1 cellular context compared by ENCODE assay signal in genomic region chr3:184154909-184155643, GRCh38.
TF ChIP-seq lines count a peak whose summit lies in the region.

Gene DVL3, plus strand, starts transcription at chr3:184155377. Its CDS starts 259 bp downstream, at chr3:184155636.

TF ChIP-seq in HepG2, 621 proteins besides CTCF, POLR2A, EP300 and RAD21 (continued from another document and continues in another):
- TF ChIP-seq ZNF503 (CRISPR knock-in tag; IDR thresholded peaks at IDR 0.05) = no peak
- TF ChIP-seq YY1 (IDR thresholded peaks at IDR 0.05; ENCODE audit: insufficient read depth, insufficient replicate concordance, low read depth, low read length) = peak; percentile 62
- TF ChIP-seq USF2 (IDR thresholded peaks at IDR 0.05; ENCODE audit: low read depth, low read length) = no peak
- TF ChIP-seq USF2 (CRISPR knock-in tag; IDR thresholded peaks at IDR 0.05; ENCODE audit: borderline replicate concordance) = no peak
- TF ChIP-seq TERF1 (CRISPR knock-in tag; IDR thresholded peaks at IDR 0.05) = no peak
- TF ChIP-seq IKZF5 (CRISPR knock-in tag; IDR thresholded peaks at IDR 0.05) = no peak
- no peak for TF ChIP-seq NCOA2 (CRISPR knock-in tag; IDR thresholded peaks at IDR 0.05)
- no peak for TF ChIP-seq ZNF75D (CRISPR knock-in tag; IDR thresholded peaks at IDR 0.05; ENCODE audit: borderline replicate concordance)
- TF ChIP-seq SP140L (CRISPR knock-in tag; IDR thresholded peaks at IDR 0.05; ENCODE audit: borderline replicate concordance) = no peak
- TF ChIP-seq NFKB2 (CRISPR knock-in tag; IDR thresholded peaks at IDR 0.05; ENCODE audit: borderline replicate concordance) = no peak
- TF ChIP-seq ARID3A (IDR thresholded peaks at IDR 0.05; ENCODE audit: low read depth, low read length) = no peak
- no peak for TF ChIP-seq EHMT2 (IDR thresholded peaks at IDR 0.05; ENCODE audit: borderline replicate concordance, low read depth, low read length)
- no peak for TF ChIP-seq ZMYM4 (CRISPR knock-in tag; IDR thresholded peaks at IDR 0.05)
- 0 out of 2 replicates have a peak, but pooled peaks have one; percentile 21 for TF ChIP-seq TGIF2 (CRISPR knock-in tag; IDR thresholded peaks at IDR 0.05)
- no peak for TF ChIP-seq ATM (IDR thresholded peaks at IDR 0.05; ENCODE audit: borderline replicate concordance)
- TF ChIP-seq IRF9 (CRISPR knock-in tag; IDR thresholded peaks at IDR 0.05; ENCODE audit: borderline replicate concordance) = no peak
- peak; percentile 58 for TF ChIP-seq SP4 (CRISPR knock-in tag; IDR thresholded peaks at IDR 0.05)
- no peak for TF ChIP-seq NR2F1 (CRISPR knock-in tag; IDR thresholded peaks at IDR 0.05)
- no peak for TF ChIP-seq NFYB (CRISPR knock-in tag; IDR thresholded peaks at IDR 0.05)
- TF ChIP-seq ZBTB38 (CRISPR knock-in tag; IDR thresholded peaks at IDR 0.05) = no peak; the same call in 1 of the 2 replicates
- TF ChIP-seq ESRRA (CRISPR knock-in tag; IDR thresholded peaks at IDR 0.05; ENCODE audit: low read depth) = 0 out of 2 replicates have a peak, but pooled peaks have one; percentile 5
- TF ChIP-seq THAP11 (CRISPR knock-in tag; IDR thresholded peaks at IDR 0.05) = peak; percentile 55
- TF ChIP-seq TFDP2 (CRISPR knock-in tag; IDR thresholded peaks at IDR 0.05) = no peak
- no peak for TF ChIP-seq ZNF550 (CRISPR knock-in tag; IDR thresholded peaks at IDR 0.05; ENCODE audit: borderline replicate concordance)
- no peak for TF ChIP-seq U2AF1 (optimal IDR thresholded peaks at IDR 0.05; ENCODE audit: low read depth, low read length)
- TF ChIP-seq DDIT3 (CRISPR knock-in tag; IDR thresholded peaks at IDR 0.05) = no peak
- peak; percentile 36; the same call in 1 of the 2 replicates for TF ChIP-seq MED1 (CRISPR knock-in tag; IDR thresholded peaks at IDR 0.05)
- no peak for TF ChIP-seq BCL3 (CRISPR knock-in tag; IDR thresholded peaks at IDR 0.05)
- no peak for TF ChIP-seq FOXK1 (CRISPR knock-in tag; IDR thresholded peaks at IDR 0.05; ENCODE audit: borderline replicate concordance, low read depth)
- TF ChIP-seq RFXANK (CRISPR knock-in tag; IDR thresholded peaks at IDR 0.05) = no peak
- peak; percentile 87 for TF ChIP-seq PRDM15 (CRISPR knock-in tag; IDR thresholded peaks at IDR 0.05)
- TF ChIP-seq ZNF414 (CRISPR knock-in tag; IDR thresholded peaks at IDR 0.05) = 0 out of 2 replicates have a peak, but pooled peaks have one; percentile 28
- no peak for TF ChIP-seq ZNF570 (CRISPR knock-in tag; IDR thresholded peaks at IDR 0.05; ENCODE audit: borderline replicate concordance)
- no peak for TF ChIP-seq KLF16 (CRISPR knock-in tag; IDR thresholded peaks at IDR 0.05)
- TF ChIP-seq ZNF441 (CRISPR knock-in tag; IDR thresholded peaks at IDR 0.05; ENCODE audit: borderline replicate concordance) = no peak
- TF ChIP-seq MLX (CRISPR knock-in tag; IDR thresholded peaks at IDR 0.05) = no peak
- TF ChIP-seq ELF4 (CRISPR knock-in tag; IDR thresholded peaks at IDR 0.05; ENCODE audit: borderline replicate concordance) = no peak
- peak; percentile 75 for TF ChIP-seq ETV5 (CRISPR knock-in tag; IDR thresholded peaks at IDR 0.05; ENCODE audit: borderline replicate concordance)
- no peak for TF ChIP-seq ZNF691 (CRISPR knock-in tag; IDR thresholded peaks at IDR 0.05; ENCODE audit: borderline replicate concordance, low read depth)
- no peak for TF ChIP-seq ZNF704 (CRISPR knock-in tag; IDR thresholded peaks at IDR 0.05; ENCODE audit: borderline replicate concordance)
- peak; percentile 42; the same call in 1 of the 2 replicates for TF ChIP-seq POLR2G (IDR thresholded peaks at IDR 0.05; ENCODE audit: low read depth, low read length)
- no peak for TF ChIP-seq ZSCAN21 (CRISPR knock-in tag; IDR thresholded peaks at IDR 0.05; ENCODE audit: borderline replicate concordance)
